In the genomic region with DNA sequence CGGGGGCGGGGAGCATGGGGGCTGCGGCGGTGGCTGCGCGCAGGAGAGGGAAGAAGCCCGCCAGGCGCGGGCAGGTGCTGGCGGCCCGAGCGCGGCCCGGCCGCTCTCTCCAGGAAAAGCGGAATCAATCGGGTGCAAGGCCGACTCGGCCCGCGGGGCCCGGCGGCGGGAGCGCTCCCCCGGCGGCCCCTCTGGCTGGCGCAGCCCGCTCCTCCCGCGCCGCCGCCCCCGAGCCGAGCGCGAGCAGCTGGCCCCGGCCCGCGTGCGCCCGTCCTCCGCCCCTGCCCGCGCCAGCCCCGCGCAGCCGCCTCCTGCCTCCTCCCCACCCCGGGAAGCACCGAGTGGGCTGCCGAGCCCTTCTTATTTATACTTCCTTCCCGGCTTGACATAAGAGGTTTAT, we compare ENCODE assay signal across 9 cellular contexts. TPM values are rescaled to one million over a fixed set of nuclear protein-coding genes. Genes with fewer than 3 reads are reported as not detected.
DNase-seq lines count a peak whose midpoint lies in the region; ATAC-seq and TF ChIP-seq lines count a peak whose summit lies in the region.
"Had no signal": no experiment of that assay in that cellular context is flagged by ENCODE, and none has a peak within 500 bp of the region (broad histone marks: within the 10 kb centered on the region; RNA-seq: fewer than 3 reads in every experiment).

A gene with protein sequence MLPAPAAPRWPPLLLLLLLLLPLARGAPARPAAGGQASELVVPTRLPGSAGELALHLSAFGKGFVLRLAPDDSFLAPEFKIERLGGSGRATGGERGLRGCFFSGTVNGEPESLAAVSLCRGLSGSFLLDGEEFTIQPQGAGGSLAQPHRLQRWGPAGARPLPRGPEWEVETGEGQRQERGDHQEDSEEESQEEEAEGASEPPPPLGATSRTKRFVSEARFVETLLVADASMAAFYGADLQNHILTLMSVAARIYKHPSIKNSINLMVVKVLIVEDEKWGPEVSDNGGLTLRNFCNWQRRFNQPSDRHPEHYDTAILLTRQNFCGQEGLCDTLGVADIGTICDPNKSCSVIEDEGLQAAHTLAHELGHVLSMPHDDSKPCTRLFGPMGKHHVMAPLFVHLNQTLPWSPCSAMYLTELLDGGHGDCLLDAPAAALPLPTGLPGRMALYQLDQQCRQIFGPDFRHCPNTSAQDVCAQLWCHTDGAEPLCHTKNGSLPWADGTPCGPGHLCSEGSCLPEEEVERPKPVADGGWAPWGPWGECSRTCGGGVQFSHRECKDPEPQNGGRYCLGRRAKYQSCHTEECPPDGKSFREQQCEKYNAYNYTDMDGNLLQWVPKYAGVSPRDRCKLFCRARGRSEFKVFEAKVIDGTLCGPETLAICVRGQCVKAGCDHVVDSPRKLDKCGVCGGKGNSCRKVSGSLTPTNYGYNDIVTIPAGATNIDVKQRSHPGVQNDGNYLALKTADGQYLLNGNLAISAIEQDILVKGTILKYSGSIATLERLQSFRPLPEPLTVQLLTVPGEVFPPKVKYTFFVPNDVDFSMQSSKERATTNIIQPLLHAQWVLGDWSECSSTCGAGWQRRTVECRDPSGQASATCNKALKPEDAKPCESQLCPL (minus strand): TSS at position 339 of the 400 bp plus-strand sequence. CDS start 323 bp downstream, at position 16.

- H3K36me3 ChIP-seq in MG63 (no peaks in the 10 kb centered on the region), duodenal mucosa (ENCODE audit: control insufficient read depth in 1 of 2, insufficient read depth in 2 of 2, low read length in 2 of 2) (no peaks in the 10 kb centered on the region)

- TF ChIP-seq CTCF in AG04449 (IDR thresholded peaks at IDR 0.05; ENCODE audit: insufficient read depth, low read length, missing control alignments), result no peak

- peaks cover 27 to 69% (median 52%) of the 10 kb centered on the region in 5 donors for H3K27me3 Mint-ChIP-seq in naive thymus-derived CD8-positive, alpha-beta T cell

- H3K4me3 ChIP-seq in AG04449 (ENCODE audit: low read depth, low read length) (peak within 1 kb of the TSS; percentile 29), MG63 (peak within 1 kb of the TSS; percentile 21; the same call in 1 of the 2 replicates), duodenal mucosa (ENCODE audit: low read depth in 1 of 2, low read length in 2 of 2) (peak within 1 kb of the TSS; percentile 35 to 36)

- peak within 1 kb of the TSS; percentile 31 to 74 (median 56) for H3K4me3 Mint-ChIP-seq in naive thymus-derived CD8-positive, alpha-beta T cell

- H3K9ac ChIP-seq in duodenal mucosa (ENCODE audit: low read depth in 1 of 2, low read length in 2 of 2), result no peak within 1 kb of the TSS

- DNase-seq in AG04449 (ENCODE audit: low read depth, low spot score), result no peak
- no peak for DNase-seq in MG63
- no peak for DNase-seq in naive thymus-derived CD8-positive, alpha-beta T cell
- DNase-seq in GOT3 (lab: John Stamatoyannopoulos, UW), result no peak
- DNase-seq in NCI-H1436 (lab: John Stamatoyannopoulos, UW), result no peak
- DNase-seq in Kasumi-1 (lab: John Stamatoyannopoulos, UW), result no peak
- DNase-seq: activated gamma-delta T cell had no signal

- peaks cover 0 to 13% of the 10 kb centered on the region in 2 donors for H3K4me1 ChIP-seq in duodenal mucosa (ENCODE audit: control insufficient read depth in 1 of 2, insufficient read depth in 2 of 2, low read length in 2 of 2)

- H3K9me3 Mint-ChIP-seq in naive thymus-derived CD8-positive, alpha-beta T cell, result no peaks in the 10 kb centered on the region

- CTCF ChIA-PET in AG04449 (lab: Yijun Ruan, JAX), result interaction anchor here (11.5 to 21.6 kb wide), 3 partner anchors 436 to 471 kb away, joined by 168 to 1136 read pairs (median 428); no protein-coding TSS in a partner anchor

- H3K27ac ChIP-seq in duodenal mucosa (ENCODE audit: low read depth, low read length), result no peak within 1 kb of the TSS

- H3K27ac Mint-ChIP-seq in naive thymus-derived CD8-positive, alpha-beta T cell, result no peak within 1 kb of the TSS

- H3K9me3 ChIP-seq in MG63 (no peaks in the 10 kb centered on the region), duodenal mucosa (ENCODE audit: control insufficient read depth in 1 of 2, low read length in 2 of 2) (no peaks in the 10 kb centered on the region)

- ATAC-seq in naive thymus-derived CD8-positive, alpha-beta T cell, result no peak
- ATAC-seq in HG02571 (IDR thresholded peaks at IDR 0.05; ENCODE audit: unreplicated experiment), result no peak

- H3K36me3 Mint-ChIP-seq in naive thymus-derived CD8-positive, alpha-beta T cell, result no peaks in the 10 kb centered on the region

- H3K27me3 ChIP-seq in MG63 (peaks cover 31% of the 10 kb centered on the region), duodenal mucosa (ENCODE audit: control insufficient read depth in 1 of 2, insufficient read depth in 2 of 2, low read length in 2 of 2) (peaks cover 43 to 55% of the 10 kb centered on the region in 2 donors)

- H3K4me1 Mint-ChIP-seq in naive thymus-derived CD8-positive, alpha-beta T cell, result peaks cover 4 to 16% (median 14%) of the 10 kb centered on the region in 4 donors

- POLR2A ChIA-PET in AG04449 (lab: Yijun Ruan, JAX), result no interaction called here
- POLR2A ChIA-PET in naive thymus-derived CD8-positive, alpha-beta T cell (lab: Charles Lee), result no interaction called here

RNA-seq across cellular contexts. Expression of the gene that starts here (rescaled TPM):
- 2.6 and 3.5 TPM in 2 replicates for total RNA-seq in MG63 (2014; rRNA removed; shearing (Covaris generic); ENCODE audit: low replicate concordance)
- not detected for total RNA-seq in naive thymus-derived CD8-positive, alpha-beta T cell
- not detected for polyA plus RNA-seq in naive thymus-derived CD8-positive, alpha-beta T cell
